17 cellular contexts compared by ENCODE assay signal in genomic region chr9:38017885-38018186, GRCh38. TPM values are rescaled to one million over a fixed set of nuclear protein-coding genes. Genes with fewer than 3 reads are reported as not detected.
A peak's percentile ranks its signal among the peaks of the same experiment; 100 is the strongest.
DNase-seq lines count a peak whose midpoint lies in the region; ATAC-seq, FAIRE-seq and TF ChIP-seq lines count a peak whose summit lies in the region.
"Had no signal": no experiment of that assay in that cellular context is flagged by ENCODE, and none has a peak within 500 bp of the region (broad histone marks: within the 10 kb centered on the region; RNA-seq: fewer than 3 reads in every experiment).

No MANE protein-coding gene starts in this region.

- CTCF ChIA-PET in endothelial cell of umbilical vein (lab: Charles Lee) = interaction anchor here (1.1 to 3.8 kb wide), 5 partner anchors 8 to 70 kb away, joined by 3 to 13 read pairs (median 5); no protein-coding TSS in a partner anchor
- CTCF ChIA-PET in activated CD4-positive, alpha-beta memory T cell treated with anti-CD3 and anti-CD28 coated beads for 36 hours (lab: Charles Lee) = no interaction called here

- H4K20me1 ChIP-seq in endothelial cell of umbilical vein (replicated peaks; ENCODE audit: control insufficient read depth, extremely low read depth, insufficient read depth, low read length) = no peaks in the 10 kb centered on the region
- H4K20me1 ChIP-seq in neural cell (ENCODE audit: insufficient read depth) = no peaks in the 10 kb centered on the region

- DNase-seq in right atrium auricular region (ENCODE audit: low spot score) (no peak), right cardiac atrium (no peak), endothelial cell of umbilical vein (ENCODE audit: low read depth, low spot score) (no peak), upper lobe of left lung (no peak), kidney glomerular epithelial cell (lab: John Stamatoyannopoulos, UW) (no peak), superior temporal gyrus (ENCODE audit: extremely low spot score) (no peak)
- DNase-seq in activated CD4-positive, alpha-beta memory T cell treated with anti-CD3 and anti-CD28 coated beads for 36 hours = no peak
- DNase-seq: activated CD4-positive, alpha-beta T cell treated with anti-CD3 and anti-CD28 coated beads, Interleukin-2, amount 10 ng/mL, durations not matched to agents 7 days and 5 days; activated T-cell treated with anti-CD3 and anti-CD28 coated beads, Interleukin-2, amount 50 U/mL, for 48 hours; GF-D8; GOT3; KBM-7; NCI-H1436; NCI-H526 treated with DMSO at 0.1 percent for 48 hours; stimulated activated naive CD4-positive, alpha-beta T cell treated with Interleukin-2 at 50 U/mL for 16 hours; T-helper 2 cell had no signal

- H3K4me1 Mint-ChIP-seq in activated CD4-positive, alpha-beta memory T cell treated with anti-CD3 and anti-CD28 coated beads for 36 hours (ENCODE audit: low read depth) = no peaks in the 10 kb centered on the region
- H3K4me1 Mint-ChIP-seq: activated CD4-positive, alpha-beta T cell treated with anti-CD3 and anti-CD28 coated beads, Interleukin-2, amount 10 ng/mL, durations not matched to agents 7 days and 5 days had no signal

- TF ChIP-seq EP300 in neural cell (conservative IDR thresholded peaks at IDR 0.05; ENCODE audit: poor library complexity, severe bottlenecking) (peak; percentile 1), upper lobe of left lung (IDR thresholded peaks at IDR 0.05) (no peak)

- ATAC-seq in right cardiac atrium = no peak
- ATAC-seq in upper lobe of left lung (ENCODE audit: low FRiP score in 2 of 2) = no peak

- TF ChIP-seq RAD21 in neural cell (conservative IDR thresholded peaks at IDR 0.05) = no peak

- H3K9ac ChIP-seq in endothelial cell of umbilical vein (replicated peaks; ENCODE audit: extremely low read depth, insufficient read depth, low read length) = no peak overlapping the region
- peak overlapping the region; percentile 45 for H3K9ac ChIP-seq in neural cell (ENCODE audit: low read length)

- TF ChIP-seq CTCF in right atrium auricular region (IDR thresholded peaks at IDR 0.05) (no peak), endothelial cell of umbilical vein (IDR thresholded peaks at IDR 0.05; ENCODE audit: extremely low read depth in 1 of 2, insufficient read depth in 1 of 2, low read depth in 1 of 2, low read length in 2 of 2) (no peak), neural cell (IDR thresholded peaks at IDR 0.05; ENCODE audit: poor library complexity, severe bottlenecking) (no peak), upper lobe of left lung (IDR thresholded peaks at IDR 0.05) (no peak)

- H3K79me2 ChIP-seq in endothelial cell of umbilical vein (ENCODE audit: control insufficient read depth, insufficient read depth, low read length) = peaks cover 20% of the 10 kb centered on the region
- H3K79me2 ChIP-seq in neural cell (replicated peaks; ENCODE audit: insufficient read depth, low read length) = peaks cover 61% of the 10 kb centered on the region

- no peak overlapping the region for H3K27ac Mint-ChIP-seq in activated CD4-positive, alpha-beta memory T cell treated with anti-CD3 and anti-CD28 coated beads for 36 hours
- H3K27ac Mint-ChIP-seq: activated CD4-positive, alpha-beta T cell treated with anti-CD3 and anti-CD28 coated beads, Interleukin-2, amount 10 ng/mL, durations not matched to agents 7 days and 5 days had no signal

- H3K4me3 ChIP-seq in right atrium auricular region (no peak overlapping the region), right cardiac atrium (ENCODE audit: low read length) (no peak overlapping the region), endothelial cell of umbilical vein (replicated peaks in 1 of 3; ENCODE audit: insufficient read depth in 1 of 3, low read depth in 1 of 3, low read length in 3 of 3) (no peak overlapping the region), neural cell (ENCODE audit: low read length) (peak overlapping the region; percentile 53), upper lobe of left lung (no peak overlapping the region)

- H3K27me3 ChIP-seq in right atrium auricular region = no peaks in the 10 kb centered on the region
- no peaks in the 10 kb centered on the region for H3K27me3 ChIP-seq in right cardiac atrium (ENCODE audit: control insufficient read depth, insufficient read depth)
- H3K27me3 ChIP-seq in endothelial cell of umbilical vein (ENCODE audit: control insufficient read depth in 2 of 2, insufficient read depth in 2 of 2, low read length in 2 of 2) = no peaks in the 10 kb centered on the region
- H3K27me3 ChIP-seq in neural cell (ENCODE audit: insufficient read depth, low read depth, low read length) = no peaks in the 10 kb centered on the region
- H3K27me3 ChIP-seq in upper lobe of left lung = no peaks in the 10 kb centered on the region

- TF ChIP-seq POLR2A in endothelial cell of umbilical vein (IDR thresholded peaks at IDR 0.05; ENCODE audit: low read depth, low read length) (no peak), upper lobe of left lung (IDR thresholded peaks at IDR 0.05) (no peak)

- no peak overlapping the region for H3K4me2 ChIP-seq in endothelial cell of umbilical vein (ENCODE audit: insufficient read depth, low read length)
- peak overlapping the region; percentile 43 for H3K4me2 ChIP-seq in neural cell (ENCODE audit: low read length)

- H2AFZ ChIP-seq in endothelial cell of umbilical vein (ENCODE audit: low read depth, low read length) = no peak overlapping the region
- H2AFZ ChIP-seq in neural cell (ENCODE audit: low read depth, low read length) = no peak overlapping the region

- BruUV-seq in endothelial cell of umbilical vein (replicated peaks; lab: Mats Ljungman, UMichigan) = no TSS peak

- H3K4me1 ChIP-seq in right atrium auricular region (peaks cover 0 to 71% of the 10 kb centered on the region in 2 donors), right cardiac atrium (ENCODE audit: control insufficient read depth, insufficient read depth, low read length) (peaks cover 24% of the 10 kb centered on the region), endothelial cell of umbilical vein (ENCODE audit: control insufficient read depth, extremely low read depth, insufficient read depth, low read length) (peaks cover 57% of the 10 kb centered on the region), upper lobe of left lung (peaks cover 44 to 64% (median 56%) of the 10 kb centered on the region in 4 donors)

- WGBS in right cardiac atrium = 90% methylated on average over 2 of the region's 2 CpGs
- WGBS in upper lobe of left lung, 2 donors = 94 to 95% methylated on average over 2 of the region's 2 CpGs

- H3K9me2 ChIP-seq in neural cell (ENCODE audit: insufficient read depth, low read length) = no peaks in the 10 kb centered on the region

- H3K27ac ChIP-seq in right atrium auricular region (peak overlapping the region; percentile 54 to 83), right cardiac atrium (ENCODE audit: low read length) (no peak overlapping the region), endothelial cell of umbilical vein (ENCODE audit: insufficient read depth, low read depth, low read length) (peak overlapping the region; percentile 34), neural cell (ENCODE audit: low read length) (peak overlapping the region; percentile 77), upper lobe of left lung (peak overlapping the region; percentile 14 to 59 (median 38))

- peaks cover 2% of the 10 kb centered on the region for H3K27me3 Mint-ChIP-seq in activated CD4-positive, alpha-beta memory T cell treated with anti-CD3 and anti-CD28 coated beads for 36 hours
- H3K27me3 Mint-ChIP-seq: activated CD4-positive, alpha-beta T cell treated with anti-CD3 and anti-CD28 coated beads, Interleukin-2, amount 10 ng/mL, durations not matched to agents 7 days and 5 days had no signal

- H3K36me3 ChIP-seq in right atrium auricular region (peaks cover 7% of the 10 kb centered on the region), endothelial cell of umbilical vein (ENCODE audit: control insufficient read depth in 2 of 2, extremely low read depth in 1 of 2, insufficient read depth in 2 of 2, low read length in 2 of 2) (peaks cover 0 to 7% of the 10 kb centered on the region in 2 experiments), neural cell (ENCODE audit: insufficient read depth, low read length) (no peaks in the 10 kb centered on the region), upper lobe of left lung (peaks cover 0 to 13% (median 2%) of the 10 kb centered on the region in 4 donors)

- dilution Hi-C loops in endothelial cell of umbilical vein (cut with MboI; ENCODE audit: extremely low pct_ligation_motif_present, low sequenced_read_pairs) = no loop called here

- no peak overlapping the region for H3K4me3 Mint-ChIP-seq in activated CD4-positive, alpha-beta memory T cell treated with anti-CD3 and anti-CD28 coated beads for 36 hours
- H3K4me3 Mint-ChIP-seq: activated CD4-positive, alpha-beta T cell treated with anti-CD3 and anti-CD28 coated beads, Interleukin-2, amount 10 ng/mL, durations not matched to agents 7 days and 5 days had no signal

- POLR2A ChIA-PET in endothelial cell of umbilical vein (lab: Charles Lee) = no interaction called here
- POLR2A ChIA-PET in activated CD4-positive, alpha-beta memory T cell treated with anti-CD3 and anti-CD28 coated beads for 36 hours (lab: Charles Lee) = no interaction called here

- H3K9me3 ChIP-seq in right atrium auricular region (no peaks in the 10 kb centered on the region), right cardiac atrium (ENCODE audit: control insufficient read depth, low read length) (no peaks in the 10 kb centered on the region), endothelial cell of umbilical vein (replicated peaks; ENCODE audit: control insufficient read depth, insufficient read depth, low read length) (no peaks in the 10 kb centered on the region), neural cell (ENCODE audit: low read length) (no peaks in the 10 kb centered on the region), upper lobe of left lung (no peaks in the 10 kb centered on the region)

- no peaks in the 10 kb centered on the region for H3K9me3 Mint-ChIP-seq in activated CD4-positive, alpha-beta memory T cell treated with anti-CD3 and anti-CD28 coated beads for 36 hours
- H3K9me3 Mint-ChIP-seq: activated CD4-positive, alpha-beta T cell treated with anti-CD3 and anti-CD28 coated beads, Interleukin-2, amount 10 ng/mL, durations not matched to agents 7 days and 5 days had no signal

- no peaks in the 10 kb centered on the region for H3K36me3 Mint-ChIP-seq in activated CD4-positive, alpha-beta memory T cell treated with anti-CD3 and anti-CD28 coated beads for 36 hours

- intact Hi-C loops in right cardiac atrium (cut with DNase I) = loop anchor here in 2 of 4 donors (5.0 to 10.0 kb wide), 2 partner anchors 47 to 49 kb away; partner anchors contain the start of gene SHB (in 2 of the 2)
- intact Hi-C loops in endothelial cell of umbilical vein (cut with micrococcal nuclease) = loop anchor here (1.0 to 2.0 kb wide), 4 partner anchors 10 to 101 kb away; no protein-coding TSS in a partner anchor
- intact Hi-C loops in activated CD4-positive, alpha-beta memory T cell treated with anti-CD3 and anti-CD28 coated beads for 36 hours (cut with micrococcal nuclease) = no loop called here

- H3F3A ChIP-seq in neural cell (ENCODE audit: insufficient read depth, low read length, poor library complexity, severe bottlenecking) = no peaks in the 10 kb centered on the region

- no peaks in the 10 kb centered on the region for H3K9me1 ChIP-seq in endothelial cell of umbilical vein (replicated peaks; ENCODE audit: control insufficient read depth, extremely low read depth, insufficient read depth, low read length)

- FAIRE-seq in endothelial cell of umbilical vein (lab: Jason Lieb, UNC) = no peak

RNA-seq across cellular contexts. Expression of gene SHB, which starts 51.2 kb away (rescaled TPM):
- total RNA-seq in right atrium auricular region (10 to 100 TPM; 33.9 to 39.9 TPM), right cardiac atrium (10 to 100 TPM; 25.7 to 38.9 (median 31.0) TPM), endothelial cell of umbilical vein (22.3 and 24.9 TPM in 2 replicates), upper lobe of left lung (10 to 100 TPM; 29.3 to 51.2 (median 33.3) TPM)
- polyA plus RNA-seq in right cardiac atrium (14.5 TPM), endothelial cell of umbilical vein (13.3 and 13.4 TPM in 2 replicates), neural cell (17.5 and 19.4 TPM in 2 replicates)
- polyA plus RNA-seq in endothelial cell of umbilical vein (2011; cell fraction: cytosol; rRNA removed) = 14.1 and 14.4 TPM in 2 replicates
- 20.6 and 22.2 TPM in 2 replicates for polyA plus RNA-seq in endothelial cell of umbilical vein (2011; cell fraction: nucleus; rRNA removed)
- 10.6 and 11.3 TPM in 2 replicates for polyA plus RNA-seq in endothelial cell of umbilical vein (2012)
- polyA minus RNA-seq in endothelial cell of umbilical vein (11.6 and 14.5 TPM in 2 replicates), neural cell (38.4 and 43.1 TPM in 2 replicates)
- polyA minus RNA-seq in endothelial cell of umbilical vein (2011; cell fraction: cytosol; rRNA and poly(A)+ RNA removed) = 9.3 TPM
- 18.9 and 33.0 TPM in 2 replicates for polyA minus RNA-seq in endothelial cell of umbilical vein (2011; cell fraction: nucleus; rRNA and poly(A)+ RNA removed)
- 1 to 10 TPM; 1.1 to 1.2 TPM for total RNA-seq in activated CD4-positive, alpha-beta memory T cell treated with anti-CD3 and anti-CD28 coated beads for 36 hours
- total RNA-seq: activated CD4-positive, alpha-beta T cell treated with anti-CD3 and anti-CD28 coated beads, Interleukin-2, amount 10 ng/mL, durations not matched to agents 7 days and 5 days had no signal

Comparison
In these comparisons a context has a peak if more than half of its experiments do, and no peak if none do; other contexts are left out.
1. RNA of gene SHB, which starts 51.2 kb away (total RNA-seq): 33.9 to 39.9 TPM in right atrium auricular region, 29.3 to 51.2 TPM in upper lobe of left lung, 25.7 to 38.9 TPM in right cardiac atrium and 22.3 to 24.9 TPM in endothelial cell of umbilical vein; 1.1 to 1.2 TPM in activated CD4-positive, alpha-beta memory T cell treated with anti-CD3 and anti-CD28 coated beads for 36 hours; every median in the first group is over 10 times any median in the second.